15 cellular contexts compared by ENCODE assay signal in the genomic region with DNA sequence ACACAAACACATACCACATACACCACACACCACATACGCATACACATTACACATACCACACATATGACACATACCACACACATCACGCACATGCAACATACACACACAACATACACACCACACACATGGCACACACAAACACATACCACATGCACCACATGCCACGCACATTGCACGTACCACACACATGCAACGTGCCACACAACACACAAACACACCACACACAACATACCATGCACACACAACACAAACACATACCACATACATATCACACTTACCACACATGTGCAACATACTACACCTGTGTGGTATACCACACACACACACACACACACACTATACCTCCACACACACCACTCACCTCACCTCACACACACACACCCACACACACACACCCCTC.
"Had no signal": no experiment of that assay in that cellular context is flagged by ENCODE, and none has a peak within 500 bp of the region (broad histone marks: within the 10 kb centered on the region; RNA-seq: fewer than 3 reads in every experiment).

No MANE protein-coding gene starts in this region.

- H3K27ac Mint-ChIP-seq: activated CD4-positive, alpha-beta T cell treated with anti-CD3 and anti-CD28 coated beads for 36 hours; activated CD8-positive, alpha-beta T cell treated with anti-CD3 and anti-CD28 coated beads, Interleukin-2, amount 10 ng/mL, durations not matched to agents 7 days and 5 days; activated naive CD4-positive, alpha-beta T cell treated with anti-CD3 and anti-CD28 coated beads for 36 hours; stimulated activated effector memory CD8-positive, alpha-beta T cell treated with anti-CD3 and anti-CD28 coated beads, Interleukin-12 subunit alpha, Interleukin-12 subunit beta, amount 100 ng/mL, for 72 hours had no signal

- H3K36me3 ChIP-seq: left ventricle myocardium inferior, neutrophil had no signal

- H3K36me3 Mint-ChIP-seq: stimulated activated effector memory CD8-positive, alpha-beta T cell treated with anti-CD3 and anti-CD28 coated beads, Interleukin-12 subunit alpha, Interleukin-12 subunit beta, amount 100 ng/mL, for 72 hours had no signal

- H3K4me3 ChIP-seq: coronary artery, gastroesophageal sphincter, left ventricle myocardium inferior, smooth muscle cell, tibial artery had no signal

- ATAC-seq: activated CD4-positive, alpha-beta T cell treated with anti-CD3 and anti-CD28 coated beads for 36 hours; activated CD8-positive, alpha-beta T cell treated with anti-CD3 and anti-CD28 coated beads, Interleukin-2, amount 10 ng/mL, durations not matched to agents 7 days and 5 days; gastroesophageal sphincter; stimulated activated effector memory CD8-positive, alpha-beta T cell treated with anti-CD3 and anti-CD28 coated beads, Interleukin-12 subunit alpha, Interleukin-12 subunit beta, amount 100 ng/mL, for 72 hours had no signal

- H3K27me3 ChIP-seq: gastroesophageal sphincter, neutrophil had no signal

- FAIRE-seq: kidney had no signal

- H3K4me1 ChIP-seq: left ventricle myocardium inferior had no signal

- DNase-seq: activated CD4-positive, alpha-beta T cell treated with anti-CD3 and anti-CD28 coated beads for 36 hours; activated CD8-positive, alpha-beta memory T cell treated with anti-CD3 and anti-CD28 coated beads, Interleukin-2, amount 50 U/mL, for 48 hours; activated CD8-positive, alpha-beta T cell treated with anti-CD3 and anti-CD28 coated beads, Interleukin-2, amount 10 ng/mL, durations not matched to agents 7 days and 5 days; activated naive CD4-positive, alpha-beta T cell treated with anti-CD3 and anti-CD28 coated beads for 36 hours; central memory CD4-positive, alpha-beta T cell; effector CD4-positive, alpha-beta T cell; left ventricle myocardium inferior; mesenchymal stem cell; tibial artery had no signal

- H3K9me3 Mint-ChIP-seq: activated naive CD4-positive, alpha-beta T cell treated with anti-CD3 and anti-CD28 coated beads for 36 hours; stimulated activated effector memory CD8-positive, alpha-beta T cell treated with anti-CD3 and anti-CD28 coated beads, Interleukin-12 subunit alpha, Interleukin-12 subunit beta, amount 100 ng/mL, for 72 hours had no signal

- H3K4me3 Mint-ChIP-seq: activated CD4-positive, alpha-beta T cell treated with anti-CD3 and anti-CD28 coated beads for 36 hours; activated CD8-positive, alpha-beta T cell treated with anti-CD3 and anti-CD28 coated beads, Interleukin-2, amount 10 ng/mL, durations not matched to agents 7 days and 5 days; activated naive CD4-positive, alpha-beta T cell treated with anti-CD3 and anti-CD28 coated beads for 36 hours; stimulated activated effector memory CD8-positive, alpha-beta T cell treated with anti-CD3 and anti-CD28 coated beads, Interleukin-12 subunit alpha, Interleukin-12 subunit beta, amount 100 ng/mL, for 72 hours had no signal

- H3K9me3 ChIP-seq: gastroesophageal sphincter, left ventricle myocardium inferior, neutrophil, tibial artery had no signal

- H3K27ac ChIP-seq: coronary artery, gastroesophageal sphincter, left ventricle myocardium inferior, neutrophil, tibial artery had no signal

- H3K27me3 Mint-ChIP-seq: activated CD4-positive, alpha-beta T cell treated with anti-CD3 and anti-CD28 coated beads for 36 hours had no signal
